In the genomic region with DNA sequence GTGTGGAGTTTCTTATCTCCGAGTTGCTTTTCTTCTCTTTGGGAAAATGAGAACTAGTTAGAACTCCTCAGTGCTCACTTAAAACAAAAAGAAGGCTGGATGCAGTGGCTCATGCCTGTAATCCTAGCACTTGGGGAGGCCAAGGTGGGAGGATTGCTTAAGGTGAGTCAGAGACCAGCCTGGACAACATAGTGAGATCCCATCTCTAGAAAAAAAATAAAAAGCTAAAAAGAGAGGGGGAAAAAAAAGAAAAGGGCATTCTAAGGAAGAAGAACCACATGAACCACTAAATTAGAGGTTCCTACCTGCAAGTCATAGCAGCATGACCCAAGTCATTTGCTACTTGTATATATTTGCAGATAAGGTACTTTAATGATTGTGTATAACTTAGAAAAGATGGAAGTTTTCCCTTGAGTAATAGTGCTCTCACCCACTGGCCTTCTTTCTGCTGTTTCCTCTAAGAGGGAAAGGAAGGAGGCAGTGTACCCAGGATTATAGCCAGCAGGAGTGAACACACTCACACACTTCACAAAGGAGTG, we compare ENCODE assay signal across 27 cellular contexts.
"Had no signal": no experiment of that assay in that cellular context is flagged by ENCODE, and none has a peak within 500 bp of the region (broad histone marks: within the 10 kb centered on the region; RNA-seq: fewer than 3 reads in every experiment).

No MANE protein-coding gene starts in this region.

- H3K36me3 ChIP-seq: colonic mucosa, esophagus muscularis mucosa, esophagus squamous epithelium, gastrocnemius medialis, gastroesophageal sphincter, heart left ventricle, heart right ventricle had no signal

- H3K27me3 ChIP-seq: colonic mucosa, esophagus muscularis mucosa, foreskin keratinocyte, gastrocnemius medialis, gastroesophageal sphincter, heart left ventricle had no signal

- H3K4me3 ChIP-seq: colonic mucosa, coronary artery, dorsolateral prefrontal cortex, esophagus muscularis mucosa, esophagus squamous epithelium, gastrocnemius medialis, gastroesophageal sphincter, heart left ventricle, heart right ventricle had no signal

- H3K9me3 ChIP-seq: colonic mucosa, esophagus muscularis mucosa, esophagus squamous epithelium, gastrocnemius medialis, gastroesophageal sphincter, heart left ventricle, heart right ventricle had no signal

- DNase-seq: colonic mucosa; cortex of kidney; dermis blood vessel endothelial cell; dorsolateral prefrontal cortex; effector CD4-positive, alpha-beta T cell; effector CD8-positive, alpha-beta T cell; effector memory CD4-positive, alpha-beta T cell; effector memory CD8-positive, alpha-beta T cell; endodermal cell; esophagus squamous epithelium; foreskin fibroblast; foreskin keratinocyte; foreskin melanocyte; gastrocnemius medialis; glutamatergic neuron; head of caudate nucleus; heart left ventricle; heart right ventricle had no signal

- H3K4me1 ChIP-seq: colonic mucosa had no signal

- ATAC-seq: effector memory CD8-positive, alpha-beta T cell; esophagus mucosa; foreskin keratinocyte; gastrocnemius medialis; gastroesophageal sphincter; heart left ventricle; heart right ventricle had no signal

- H3K27ac ChIP-seq: colonic mucosa, coronary artery, dorsolateral prefrontal cortex, epithelial cell of prostate, esophagus muscularis mucosa, esophagus squamous epithelium, foreskin keratinocyte, gastrocnemius medialis, gastroesophageal sphincter, heart left ventricle, heart right ventricle had no signal

- FAIRE-seq: colon, endometrium, endothelial cell of umbilical vein, frontal cortex had no signal
